In genomic region chr2:84957771-84958134, GRCh38 we compare ENCODE assay signal across 12 cellular contexts. TPM values are rescaled to one million over a fixed set of nuclear protein-coding genes. Genes with fewer than 3 reads are reported as not detected.
DNase-seq lines count a peak whose midpoint lies in the region; ATAC-seq, FAIRE-seq and TF ChIP-seq lines count a peak whose summit lies in the region.
"Had no signal": no experiment of that assay in that cellular context is flagged by ENCODE, and none has a peak within 500 bp of the region (broad histone marks: within the 10 kb centered on the region; RNA-seq: fewer than 3 reads in every experiment).

No MANE protein-coding gene starts in this region.

- DNase-seq in GM23248 (no peak), SJSA1 (ENCODE audit: low read depth in 1 of 2, low spot score in 2 of 2) (no peak), sigmoid colon (no peak), left ventricle myocardium superior (no peak), D721Med (ENCODE audit: insufficient read length, low spot score) (no peak), HuH-7 (ENCODE audit: low spot score) (no peak), SK-N-DZ (ENCODE audit: low spot score) (no peak)
- DNase-seq: activated CD4-positive, alpha-beta T cell treated with anti-CD3 and anti-CD28 coated beads, Interleukin-2, amount 50 U/mL, for 4 hours; activated naive CD8-positive, alpha-beta T cell treated with anti-CD3 and anti-CD28 coated beads, Interleukin-2, amount 50 U/mL, for 24 hours; effector CD8-positive, alpha-beta T cell had no signal

- intact Hi-C loops in sigmoid colon (cut with DNase I) (no loop called here), left ventricle myocardium superior (cut with micrococcal nuclease) (no loop called here)

- no peaks in the 10 kb centered on the region; the same call in 1 of the 2 replicates for H4K20me1 ChIP-seq in GM23248 (ENCODE audit: insufficient read depth)

- no peak for FAIRE-seq in D721Med (lab: Jason Lieb, UNC)

- ATAC-seq in gastroesophageal sphincter (no peak), left ventricle myocardium superior (no peak)

- H3K36me3 ChIP-seq in GM23248 (ENCODE audit: low read depth) (no peaks in the 10 kb centered on the region), SJSA1 (peaks cover 14% of the 10 kb centered on the region), gastroesophageal sphincter (no peaks in the 10 kb centered on the region), sigmoid colon (no peaks in the 10 kb centered on the region)

- peaks cover 35% of the 10 kb centered on the region for H3K4me1 ChIP-seq in GM23248 (ENCODE audit: insufficient read depth)
- H3K4me1 ChIP-seq in SJSA1 (replicated peaks) = peaks cover 41% of the 10 kb centered on the region
- H3K4me1 ChIP-seq in gastroesophageal sphincter = peaks cover 0 to 23% (median 9%) of the 10 kb centered on the region in 3 donors
- peaks cover 0 to 30% (median 15%) of the 10 kb centered on the region in 4 donors for H3K4me1 ChIP-seq in sigmoid colon

- H3K4me2 ChIP-seq in GM23248 (ENCODE audit: unreplicated experiment) = peak overlapping the region; percentile 64

- TF ChIP-seq POLR2A in gastroesophageal sphincter (IDR thresholded peaks at IDR 0.05) (no peak), sigmoid colon (IDR thresholded peaks at IDR 0.05) (no peak)

- no peak overlapping the region for H2AFZ ChIP-seq in GM23248

- H3K27ac ChIP-seq in GM23248 (peak overlapping the region; percentile 88), SJSA1 (peak overlapping the region; percentile 96), gastroesophageal sphincter (peak overlapping the region in 3 of 4 donors; percentile 22 to 74 (median 63)), sigmoid colon (peak overlapping the region in 3 of 4 donors; percentile 24 to 67 (median 58))

- no peaks in the 10 kb centered on the region for H3K9me3 ChIP-seq in GM23248 (ENCODE audit: low read depth)
- no peaks in the 10 kb centered on the region for H3K9me3 ChIP-seq in SJSA1 (replicated peaks)
- H3K9me3 ChIP-seq in gastroesophageal sphincter = no peaks in the 10 kb centered on the region
- no peaks in the 10 kb centered on the region for H3K9me3 ChIP-seq in sigmoid colon
- H3K9me3 ChIP-seq: thoracic aorta had no signal

- peaks cover 44% of the 10 kb centered on the region for H3F3A ChIP-seq in GM23248 (ENCODE audit: insufficient read depth)

- no peak for TF ChIP-seq CTCF in gastroesophageal sphincter (IDR thresholded peaks at IDR 0.05)
- TF ChIP-seq CTCF in sigmoid colon (IDR thresholded peaks at IDR 0.05) = no peak
- no peak for TF ChIP-seq CTCF in D721Med (IDR thresholded peaks at IDR 0.05; ENCODE audit: insufficient read depth, missing control alignments)

- H3K4me3 ChIP-seq in GM23248 = 0 out of 2 replicates have a peak overlapping the region, but pooled peaks have one; percentile 0
- no peak overlapping the region for H3K4me3 ChIP-seq in SJSA1
- H3K4me3 ChIP-seq in gastroesophageal sphincter = no peak overlapping the region
- no peak overlapping the region for H3K4me3 ChIP-seq in sigmoid colon
- H3K4me3 ChIP-seq: thoracic aorta had no signal

- H3K27me3 ChIP-seq in GM23248 (replicated peaks; ENCODE audit: insufficient read depth) (no peaks in the 10 kb centered on the region), SJSA1 (replicated peaks) (no peaks in the 10 kb centered on the region), gastroesophageal sphincter (no peaks in the 10 kb centered on the region), sigmoid colon (no peaks in the 10 kb centered on the region)

- H3K79me2 ChIP-seq in GM23248 (ENCODE audit: insufficient read depth) = peaks cover 21% of the 10 kb centered on the region

- H3K9ac ChIP-seq in GM23248 = peak overlapping the region; percentile 54

- H3K9me2 ChIP-seq in GM23248 (ENCODE audit: insufficient read depth) = no peaks in the 10 kb centered on the region

- in situ Hi-C loops in GM23248 (cut with MboI) = no loop called here

- no peak for TF ChIP-seq EP300 in gastroesophageal sphincter (IDR thresholded peaks at IDR 0.05)
- no peak for TF ChIP-seq EP300 in sigmoid colon (IDR thresholded peaks at IDR 0.05)

RNA-seq across cellular contexts. Expression of gene KCMF1, which starts 13.2 kb away (rescaled TPM):
- 87.2 and 131 TPM in 2 replicates for total RNA-seq in GM23248 (2014; rRNA removed; shearing (Covaris generic))
- 52.5 and 54.3 TPM in 2 replicates for polyA plus RNA-seq in GM23248 (2016; fragmentation: Nextera tagmentation; extraction: Ambion mirVana)
- 60.9 and 117 TPM in 2 replicates for total RNA-seq in SJSA1 (2014; rRNA removed; shearing (Covaris generic))
- total RNA-seq in gastroesophageal sphincter = 10 to 100 TPM; 39.4 to 79.1 (median 68.1) TPM
- total RNA-seq in sigmoid colon = 10 to 100 TPM; 35.7 to 64.5 (median 39.6) TPM
- 10 to 100 TPM; 44.6 to 73.1 (median 64.3) TPM for polyA plus RNA-seq in sigmoid colon
- 94.3 TPM for total RNA-seq in left ventricle myocardium superior
- polyA plus RNA-seq in SK-N-DZ (2014; cell fraction: cytosol; rRNA removed) = 17.1 and 32.1 TPM in 2 replicates
- 26.3 and 28.1 TPM in 2 replicates for polyA plus RNA-seq in SK-N-DZ (2014; cell fraction: nucleus; rRNA removed)

RNA-seq across cellular contexts. Expression of gene TMSB10, which starts 52.3 kb away (rescaled TPM):
- total RNA-seq in GM23248 (2014; rRNA removed; shearing (Covaris generic)) = 3,621 and 4,663 TPM in 2 replicates
- polyA plus RNA-seq in GM23248 (2016; fragmentation: Nextera tagmentation; extraction: Ambion mirVana) (6,241 and 6,275 TPM in 2 replicates), sigmoid colon (1,000 to 10,000 TPM; 3,723 to 4,314 (median 4,173) TPM)
- total RNA-seq in SJSA1 (2014; rRNA removed; shearing (Covaris generic)) = 10,548 and 13,048 TPM in 2 replicates
- total RNA-seq in gastroesophageal sphincter (1,000 to 10,000 TPM in 3 of 4 donors, 100 to 1,000 TPM in 1; 797 to 2,612 (median 1,708) TPM), sigmoid colon (1,000 to 10,000 TPM; 1,887 to 2,459 (median 2,033) TPM), left ventricle myocardium superior (450 TPM)
- 5,716 and 6,225 TPM in 2 replicates for polyA plus RNA-seq in SK-N-DZ (2014; cell fraction: cytosol; rRNA removed)
- polyA plus RNA-seq in SK-N-DZ (2014; cell fraction: nucleus; rRNA removed) = 3,361 and 4,439 TPM in 2 replicates
